Comparison of ENCODE assay signal across 1 cellular context in genomic region chr2:26178746-26179436, GRCh38.
A peak's percentile ranks its signal among the peaks of the same experiment; 100 is the strongest.
TF ChIP-seq lines count a peak whose summit lies in the region.

No MANE protein-coding gene starts in this region.

TF ChIP-seq in HepG2, 621 proteins besides CTCF, POLR2A, EP300 and RAD21 (continued from another document and continues in another):
- TF ChIP-seq ZNF549 (CRISPR knock-in tag; IDR thresholded peaks at IDR 0.05) (no peak), ZNF777 (CRISPR knock-in tag; IDR thresholded peaks at IDR 0.05) (no peak), MIER3 (CRISPR knock-in tag; IDR thresholded peaks at IDR 0.05; ENCODE audit: borderline replicate concordance) (no peak), ATF7-NPFF (CRISPR knock-in tag; IDR thresholded peaks at IDR 0.05; ENCODE audit: low read depth) (no peak), ZNF672 (CRISPR knock-in tag; IDR thresholded peaks at IDR 0.05) (no peak), ZNF792 (CRISPR knock-in tag; IDR thresholded peaks at IDR 0.05) (no peak), NRL (CRISPR knock-in tag; IDR thresholded peaks at IDR 0.05; ENCODE audit: borderline replicate concordance) (peak; percentile 21; the same call in 1 of the 2 replicates), ZNF124 (CRISPR knock-in tag; IDR thresholded peaks at IDR 0.05) (no peak), ZNF557 (CRISPR knock-in tag; IDR thresholded peaks at IDR 0.05) (no peak), PCBP1 (IDR thresholded peaks at IDR 0.05; ENCODE audit: borderline replicate concordance, low read depth, low read length) (no peak), ZNF33B (CRISPR knock-in tag; IDR thresholded peaks at IDR 0.05) (no peak), SMAD9 (CRISPR knock-in tag; IDR thresholded peaks at IDR 0.05) (no peak), KLF13 (CRISPR knock-in tag; IDR thresholded peaks at IDR 0.05) (no peak), TBX2 (CRISPR knock-in tag; IDR thresholded peaks at IDR 0.05; ENCODE audit: borderline replicate concordance) (peak; percentile 19; the same call in 1 of the 2 replicates), ZNF331 (CRISPR knock-in tag; IDR thresholded peaks at IDR 0.05) (no peak), TCF7 (IDR thresholded peaks at IDR 0.05; ENCODE audit: low read depth) (no peak), GABPA (IDR thresholded peaks at IDR 0.05; ENCODE audit: low read depth, low read length) (no peak), GABPA (CRISPR knock-in tag; IDR thresholded peaks at IDR 0.05; ENCODE audit: low read depth) (no peak), ARID2 (CRISPR knock-in tag; IDR thresholded peaks at IDR 0.05; ENCODE audit: borderline replicate concordance) (no peak), YEATS2 (CRISPR knock-in tag; IDR thresholded peaks at IDR 0.05; ENCODE audit: borderline replicate concordance) (no peak), PRMT3 (CRISPR knock-in tag; IDR thresholded peaks at IDR 0.05; ENCODE audit: borderline replicate concordance, low read depth) (no peak), MAFK (conservative IDR thresholded peaks at IDR 0.05 in 1 of 2, IDR thresholded peaks at IDR 0.05 in 1 of 2; ENCODE audit: low read length in 2 of 2) (no peak), TERF1 (CRISPR knock-in tag; IDR thresholded peaks at IDR 0.05) (no peak), DMAP1 (CRISPR knock-in tag; IDR thresholded peaks at IDR 0.05) (no peak), ZNF780A (CRISPR knock-in tag; IDR thresholded peaks at IDR 0.05) (no peak), ZNF687 (CRISPR knock-in tag; IDR thresholded peaks at IDR 0.05) (peak; percentile 52; the same call in 1 of the 2 replicates), ZFP62 (CRISPR knock-in tag; IDR thresholded peaks at IDR 0.05) (no peak), SP1 (IDR thresholded peaks at IDR 0.05) (no peak), SP1 (CRISPR knock-in tag; IDR thresholded peaks at IDR 0.05) (0 out of 2 replicates have a peak, but pooled peaks have one; percentile 18), ATF2 (CRISPR knock-in tag; IDR thresholded peaks at IDR 0.05) (no peak), DBP (CRISPR knock-in tag; IDR thresholded peaks at IDR 0.05; ENCODE audit: not compliant biosample characterization) (no peak), SNAPC5 (CRISPR knock-in tag; IDR thresholded peaks at IDR 0.05; ENCODE audit: borderline replicate concordance) (no peak), ARNT2 (CRISPR knock-in tag; IDR thresholded peaks at IDR 0.05; ENCODE audit: low read depth) (0 out of 2 replicates have a peak, but pooled peaks have one; percentile 46), HINFP (CRISPR knock-in tag; IDR thresholded peaks at IDR 0.05; ENCODE audit: low read depth) (peak; percentile 94), CEBPB (IDR thresholded peaks at IDR 0.05; ENCODE audit: borderline replicate concordance, low read depth, low read length) (no peak), NFRKB (IDR thresholded peaks at IDR 0.05) (no peak), LBX2 (CRISPR knock-in tag; IDR thresholded peaks at IDR 0.05; ENCODE audit: borderline replicate concordance) (no peak), FOXO1 (CRISPR knock-in tag; IDR thresholded peaks at IDR 0.05) (no peak), DNMT1 (CRISPR knock-in tag; IDR thresholded peaks at IDR 0.05) (no peak), ZNF616 (CRISPR knock-in tag; IDR thresholded peaks at IDR 0.05; ENCODE audit: low read depth) (no peak), THAP8 (CRISPR knock-in tag; IDR thresholded peaks at IDR 0.05; ENCODE audit: borderline replicate concordance) (no peak), ZFP1 (CRISPR knock-in tag; IDR thresholded peaks at IDR 0.05) (no peak), NFE2L2 (IDR thresholded peaks at IDR 0.05; ENCODE audit: low read length) (no peak), ZNF34 (CRISPR knock-in tag; IDR thresholded peaks at IDR 0.05; ENCODE audit: borderline replicate concordance) (no peak), FOXP4 (CRISPR knock-in tag; IDR thresholded peaks at IDR 0.05) (no peak), ZNF619 (CRISPR knock-in tag; IDR thresholded peaks at IDR 0.05) (no peak), ARID4A (CRISPR knock-in tag; IDR thresholded peaks at IDR 0.05; ENCODE audit: borderline replicate concordance) (peak; percentile 30; the same call in 1 of the 2 replicates), MED13 (CRISPR knock-in tag; IDR thresholded peaks at IDR 0.05) (no peak), MEIS2 (CRISPR knock-in tag; IDR thresholded peaks at IDR 0.05) (no peak), ZBTB7B (CRISPR knock-in tag; IDR thresholded peaks at IDR 0.05) (no peak), SMC3 (IDR thresholded peaks at IDR 0.05; ENCODE audit: low read length) (no peak), ZMYM3 (CRISPR knock-in tag; IDR thresholded peaks at IDR 0.05) (0 out of 2 replicates have a peak, but pooled peaks have one; percentile 53), TCF12 (IDR thresholded peaks at IDR 0.05) (no peak), TCF12 (CRISPR knock-in tag; IDR thresholded peaks at IDR 0.05) (peak; percentile 36; the same call in 1 of the 2 replicates), ZNF333 (CRISPR knock-in tag; IDR thresholded peaks at IDR 0.05; ENCODE audit: borderline replicate concordance) (no peak), SP5 (CRISPR knock-in tag; IDR thresholded peaks at IDR 0.05; ENCODE audit: borderline replicate concordance, low read depth) (peak; percentile 67; the same call in 1 of the 2 replicates)
